ENCODE assay signal across 17 cellular contexts in the genomic region with DNA sequence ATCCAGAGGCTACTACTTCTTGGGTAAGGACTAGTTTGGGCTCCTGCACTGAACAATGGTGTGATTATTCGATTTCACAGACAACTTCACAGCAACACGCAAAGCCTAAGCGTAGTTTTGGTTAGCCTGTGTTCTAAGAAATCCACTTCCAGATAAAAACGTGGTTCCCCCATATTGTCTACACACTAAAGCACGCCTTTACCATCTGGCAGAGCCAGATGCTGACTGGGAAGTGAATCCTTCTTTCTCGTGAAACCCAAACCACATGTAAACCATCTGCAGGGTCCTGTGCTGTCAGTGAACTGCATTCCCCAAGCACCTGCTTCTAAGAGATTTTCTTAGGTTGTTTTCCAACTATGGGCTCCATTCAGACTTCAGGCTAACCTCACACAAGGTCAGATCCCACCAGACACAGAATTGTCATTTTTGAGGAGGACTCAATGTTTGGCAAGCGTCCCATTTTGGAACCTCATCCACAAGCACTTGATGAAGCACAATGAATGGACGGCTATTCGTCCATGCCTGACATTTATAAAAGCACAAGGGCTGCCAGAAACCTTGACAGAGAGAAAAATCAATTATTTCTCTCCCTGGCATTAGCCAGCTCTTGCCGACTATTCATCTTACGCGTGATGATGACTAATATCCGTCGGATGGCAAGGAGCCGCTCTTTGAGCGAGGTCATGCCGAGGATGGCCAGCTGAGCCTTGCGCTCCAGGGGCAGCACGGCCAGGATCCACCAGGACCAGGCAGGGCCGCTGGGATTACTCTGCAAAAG. TPM values are rescaled to one million over a fixed set of nuclear protein-coding genes. Genes with fewer than 3 reads are reported as not detected.
A peak's percentile ranks its signal among the peaks of the same experiment; 100 is the strongest.
DNase-seq lines count a peak whose midpoint lies in the region; ATAC-seq, FAIRE-seq and TF ChIP-seq lines count a peak whose summit lies in the region.
"Had no signal": no experiment of that assay in that cellular context is flagged by ENCODE, and none has a peak within 500 bp of the region (broad histone marks: within the 10 kb centered on the region; RNA-seq: fewer than 3 reads in every experiment).

No MANE protein-coding gene starts in this region.

- peaks cover 46% of the 10 kb centered on the region for H3K4me1 Mint-ChIP-seq in T-helper 2 cell treated with Interferon-gamma antibody and Interleukin-4, amounts not matched to agents 5 μg/mL and 100 μg/mL, for 36 hours (ENCODE audit: low read depth)

- H3K36me3 Mint-ChIP-seq in T-helper 2 cell treated with Interferon-gamma antibody and Interleukin-4, amounts not matched to agents 5 μg/mL and 100 μg/mL, for 36 hours (ENCODE audit: low read depth): no peaks in the 10 kb centered on the region
- H3K36me3 Mint-ChIP-seq: stimulated activated naive B cell treated with anti-CD40 and anti-IgM and Interleukin-4, amounts not matched to agents 10 μg/mL and 1 μg/mL and 100 μg/mL, for 72 hours had no signal

- H3K36me3 ChIP-seq in BE2C: no peaks in the 10 kb centered on the region
- H3K36me3 ChIP-seq: esophagus squamous epithelium had no signal

- no peaks in the 10 kb centered on the region for H3K4me1 ChIP-seq in BE2C
- H3K4me1 ChIP-seq: psoas muscle had no signal

- peak; percentile 82 for FAIRE-seq in HTR-8/SVneo (lab: Jason Lieb, UNC)
- FAIRE-seq: GM12891, GM19239 had no signal

- no peaks in the 10 kb centered on the region for H3K9me3 Mint-ChIP-seq in T-helper 2 cell treated with Interferon-gamma antibody and Interleukin-4, amounts not matched to agents 5 μg/mL and 100 μg/mL, for 36 hours
- H3K9me3 Mint-ChIP-seq: stimulated activated naive B cell treated with anti-CD40 and anti-IgM and Interleukin-4, amounts not matched to agents 10 μg/mL and 1 μg/mL and 100 μg/mL, for 72 hours had no signal

- TF ChIP-seq CTCF in BE2C (IDR thresholded peaks at IDR 0.05; ENCODE audit: low read depth, low read length): no peak

- H3K9me3 ChIP-seq in BE2C: no peaks in the 10 kb centered on the region
- H3K9me3 ChIP-seq: esophagus squamous epithelium, psoas muscle had no signal

- peak overlapping the region; percentile 58 for H3K27ac Mint-ChIP-seq in T-helper 2 cell treated with Interferon-gamma antibody and Interleukin-4, amounts not matched to agents 5 μg/mL and 100 μg/mL, for 36 hours
- H3K27ac Mint-ChIP-seq: stimulated activated naive B cell treated with anti-CD40 and anti-IgM and Interleukin-4, amounts not matched to agents 10 μg/mL and 1 μg/mL and 100 μg/mL, for 72 hours had no signal

- H3K4me3 ChIP-seq in BE2C (ENCODE audit: low read depth, low read length): no peak overlapping the region
- H3K4me3 ChIP-seq: esophagus squamous epithelium, psoas muscle had no signal

- H3K27me3 ChIP-seq in BE2C: no peaks in the 10 kb centered on the region
- H3K27me3 ChIP-seq: esophagus squamous epithelium had no signal

- H3K4me3 Mint-ChIP-seq in T-helper 2 cell treated with Interferon-gamma antibody and Interleukin-4, amounts not matched to agents 5 μg/mL and 100 μg/mL, for 36 hours: peak overlapping the region; percentile 28
- H3K4me3 Mint-ChIP-seq: stimulated activated naive B cell treated with anti-CD40 and anti-IgM and Interleukin-4, amounts not matched to agents 10 μg/mL and 1 μg/mL and 100 μg/mL, for 72 hours had no signal

- H3K27me3 Mint-ChIP-seq in T-helper 2 cell treated with Interferon-gamma antibody and Interleukin-4, amounts not matched to agents 5 μg/mL and 100 μg/mL, for 36 hours (ENCODE audit: low read depth): peaks cover 27% of the 10 kb centered on the region

- no peak for ATAC-seq in HG02970 (IDR thresholded peaks at IDR 0.05; ENCODE audit: low FRiP score, unreplicated experiment)
- ATAC-seq in GM18907 (IDR thresholded peaks at IDR 0.05; ENCODE audit: unreplicated experiment): no peak
- ATAC-seq in GM21619 (IDR thresholded peaks at IDR 0.05; ENCODE audit: unreplicated experiment): no peak
- ATAC-seq: stimulated activated naive B cell treated with anti-CD40 and anti-IgM and Interleukin-4, amounts not matched to agents 10 μg/mL and 1 μg/mL and 100 μg/mL, for 72 hours had no signal

- DNase-seq in BE2C (peak; percentile 48), HTR-8/SVneo (ENCODE audit: insufficient read length, low spot score) (no peak), globus pallidus (ENCODE audit: low spot score) (peak; percentile 42)
- DNase-seq in T-helper 2 cell treated with Interferon-gamma antibody and Interleukin-4, amounts not matched to agents 5 μg/mL and 100 μg/mL, for 36 hours (ENCODE audit: low spot score): no peak
- no peak for DNase-seq in stimulated activated naive CD4-positive, alpha-beta T cell treated with Interleukin-2 at 50 U/mL for 16 hours (lab: John Stamatoyannopoulos, UW)
- DNase-seq: activated CD4-positive, alpha-beta T cell treated with anti-CD3 and anti-CD28 coated beads, Interleukin-2, amount 50 U/mL, for 48 hours; DMS79; esophagus squamous epithelium; NCI-H1092 treated with DMSO at 0.1 percent for 48 hours; NK-92 treated with Interleukin-12 subunit alpha and Interleukin-12 subunit beta, amount 100 ng/mL, for 24 hours; stimulated activated naive B cell treated with anti-CD40 and anti-IgM and Interleukin-4, amounts not matched to agents 10 μg/mL and 1 μg/mL and 100 μg/mL, for 72 hours had no signal

RNA-seq across cellular contexts. Expression of a gene that starts 38.4 kb away (rescaled TPM):
- polyA plus RNA-seq in BE2C (2012; ENCODE audit: insufficient read depth, insufficient read length, low read depth): 3.3 TPM

Comparison
In these comparisons a context has a peak if more than half of its experiments do, and no peak if none do; other contexts are left out.
1. DNase-seq: peak in BE2C (single experiment) and globus pallidus (single experiment); none in HTR-8/SVneo (single experiment), T-helper 2 cell treated with Interferon-gamma antibody and Interleukin-4, amounts not matched to agents 5 μg/mL and 100 μg/mL, for 36 hours (single experiment) and stimulated activated naive CD4-positive, alpha-beta T cell treated with Interleukin-2 at 50 U/mL for 16 hours (single experiment).